In genomic region chr16:11583889-11584565, GRCh38 we compare ENCODE assay signal across 8 cellular contexts. TPM values are rescaled to one million over a fixed set of nuclear protein-coding genes. Genes with fewer than 3 reads are reported as not detected.
DNase-seq lines count a peak whose midpoint lies in the region; ATAC-seq and TF ChIP-seq lines count a peak whose summit lies in the region.

No MANE protein-coding gene starts in this region.

- peaks cover 38% of the 10 kb centered on the region for H3K36me3 Mint-ChIP-seq in activated naive CD8-positive, alpha-beta T cell treated with anti-CD3 and anti-CD28 coated beads for 36 hours

- H3K4me1 Mint-ChIP-seq in activated naive CD8-positive, alpha-beta T cell treated with anti-CD3 and anti-CD28 coated beads for 36 hours, result peaks cover 58% of the 10 kb centered on the region

- H3K27me3 ChIP-seq in liver (ENCODE audit: control insufficient read depth in 4 of 4, insufficient read depth in 4 of 4, low read length in 3 of 4), result no peaks in the 10 kb centered on the region

- WGBS in liver, result 7% methylated on average over 7 of the region's 7 CpGs

- ATAC-seq in HG03378 (IDR thresholded peaks at IDR 0.05; ENCODE audit: unreplicated experiment) (peak; percentile 36), HG03095 (IDR thresholded peaks at IDR 0.05; ENCODE audit: unreplicated experiment) (no peak)

- H3K27ac ChIP-seq in liver (ENCODE audit: low read depth in 1 of 2, low read length in 2 of 2), result peak overlapping the region; percentile 89

- no peaks in the 10 kb centered on the region for H3K27me3 Mint-ChIP-seq in activated naive CD8-positive, alpha-beta T cell treated with anti-CD3 and anti-CD28 coated beads for 36 hours

- H3K9me3 Mint-ChIP-seq in activated naive CD8-positive, alpha-beta T cell treated with anti-CD3 and anti-CD28 coated beads for 36 hours, result no peaks in the 10 kb centered on the region

- H3K4me3 Mint-ChIP-seq in activated naive CD8-positive, alpha-beta T cell treated with anti-CD3 and anti-CD28 coated beads for 36 hours, result peak overlapping the region; percentile 94

- peak overlapping the region; percentile 0 to 24 (median 3) for H3K4me3 ChIP-seq in liver (ENCODE audit: low read depth in 1 of 3, low read length in 3 of 3)

- no peaks in the 10 kb centered on the region for H3K36me3 ChIP-seq in liver (ENCODE audit: control insufficient read depth in 4 of 4, insufficient read depth in 3 of 4, low read depth in 1 of 4, low read length in 3 of 4)

- peak; percentile 63 for DNase-seq in Ammon's horn (ENCODE audit: low spot score)
- no peak for DNase-seq in activated naive CD8-positive, alpha-beta T cell treated with anti-CD3 and anti-CD28 coated beads for 36 hours
- DNase-seq in NK-92 treated with Interleukin-12 subunit alpha and Interleukin-12 subunit beta, amount 100 ng/mL, for 24 hours (lab: John Stamatoyannopoulos, UW), result no peak
- no peak for DNase-seq in A172 (ENCODE audit: low spot score)
- DNase-seq in DMS79 treated with DMSO at 0.1 percent for 48 hours (lab: John Stamatoyannopoulos, UW), result no peak

- H3K9ac ChIP-seq in liver (ENCODE audit: low read depth in 1 of 2, low read length in 2 of 2), result peak overlapping the region; percentile 58 to 87

- no peak for TF ChIP-seq CTCF in liver (IDR thresholded peaks at IDR 0.05; ENCODE audit: low read depth, low read length, missing input control)

- H3K9me3 ChIP-seq in liver (ENCODE audit: control insufficient read depth in 4 of 4, low read length in 3 of 4), result no peaks in the 10 kb centered on the region

- H3K27ac Mint-ChIP-seq in activated naive CD8-positive, alpha-beta T cell treated with anti-CD3 and anti-CD28 coated beads for 36 hours, result peak overlapping the region; percentile 96

- TF ChIP-seq RAD21 in liver (IDR thresholded peaks at IDR 0.05), result peak; percentile 33 to 46

- H3K4me1 ChIP-seq in liver (ENCODE audit: control insufficient read depth in 4 of 4, insufficient read depth in 4 of 4, low read length in 3 of 4), result peaks cover 0 to 32% (median 10%) of the 10 kb centered on the region in 4 donors

TF ChIP-seq in liver, 16 proteins besides CTCF, POLR2A, EP300 and RAD21:
- TF ChIP-seq HNF4G (IDR thresholded peaks at IDR 0.05) (no peak), RXRA (IDR thresholded peaks at IDR 0.05) (peak; percentile 4 to 34), MAX (IDR thresholded peaks at IDR 0.05) (peak; percentile 59), FOXA2 (IDR thresholded peaks at IDR 0.05) (peak; percentile 22), ZBTB33 (IDR thresholded peaks at IDR 0.05) (no peak), HNF4A (conservative IDR thresholded peaks at IDR 0.05) (peak in 1 of 2 donors; percentile 7), JUND (IDR thresholded peaks at IDR 0.05) (peak in 1 of 2 donors; percentile 31), FOXA1 (IDR thresholded peaks at IDR 0.05) (no peak)

RNA-seq across cellular contexts. Expression of gene LITAF, which starts 2.7 kb away (rescaled TPM):
- 100 to 1,000 TPM; 127 to 130 TPM for total RNA-seq in activated naive CD8-positive, alpha-beta T cell treated with anti-CD3 and anti-CD28 coated beads for 36 hours
- total RNA-seq in liver, result 10 to 100 TPM in 1 of 2 donors, 1 to 10 TPM in 1; 5.2 to 14.0 TPM
- polyA plus RNA-seq in liver, result 10 to 100 TPM; 58.1 to 65.2 TPM
- 30.1 and 38.4 TPM in 2 replicates for total RNA-seq in A172 (2014; rRNA removed; shearing (Covaris generic))
